ENCODE assay signal across 29 cellular contexts in the genomic region with DNA sequence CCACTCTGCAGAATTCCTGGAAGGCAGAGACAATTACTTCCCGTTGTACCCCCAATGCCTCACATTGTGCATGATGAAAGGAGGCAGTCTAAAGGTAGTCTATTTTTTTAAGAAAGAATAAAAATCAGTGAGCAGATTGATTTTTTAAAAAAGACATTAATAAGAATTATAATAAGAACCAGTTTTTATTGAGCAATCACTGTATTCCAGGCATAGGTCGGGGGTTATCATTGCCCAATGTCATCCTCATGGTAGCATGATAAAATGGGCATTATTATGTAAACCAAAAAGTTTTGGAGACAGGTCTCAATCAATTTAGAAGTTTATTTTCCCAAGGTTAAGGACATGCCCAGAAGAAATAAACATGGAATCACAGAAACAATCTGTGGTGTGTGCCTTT.
"Had no signal": no experiment of that assay in that cellular context is flagged by ENCODE, and none has a peak within 500 bp of the region (broad histone marks: within the 10 kb centered on the region; RNA-seq: fewer than 3 reads in every experiment).

No MANE protein-coding gene starts in this region.

- H3K4me3 ChIP-seq: ascending aorta, coronary artery, dorsolateral prefrontal cortex had no signal

- H3K9me3 ChIP-seq: ascending aorta had no signal

- FAIRE-seq: bronchial epithelial cell, frontal cortex had no signal

- H3K4me1 ChIP-seq: ascending aorta had no signal

- H3K36me3 ChIP-seq: ascending aorta, brain microvascular endothelial cell had no signal

- H3K36me3 Mint-ChIP-seq: activated naive CD4-positive, alpha-beta T cell treated with anti-CD3 and anti-CD28 coated beads, Interleukin-2, amount 10 ng/mL, durations not matched to agents 7 days and 5 days; activated naive CD4-positive, alpha-beta T cell treated with anti-CD3 and anti-CD28 coated beads, Interleukin-2, amount 50 U/mL, for 72 hours; activated naive CD8-positive, alpha-beta T cell treated with anti-CD3 and anti-CD28 coated beads, Interleukin-2, amount 10 ng/mL, durations not matched to agents 7 days and 5 days; WTC11 had no signal

- H3K27ac Mint-ChIP-seq: activated CD4-positive, alpha-beta memory T cell treated with anti-CD3 and anti-CD28 coated beads, Interleukin-2, amount 10 ng/mL, durations not matched to agents 7 days and 5 days; activated CD4-positive, alpha-beta T cell treated with anti-CD3 and anti-CD28 coated beads, Interleukin-2, amount 10 ng/mL, durations not matched to agents 7 days and 5 days; activated naive CD4-positive, alpha-beta T cell treated with anti-CD3 and anti-CD28 coated beads, Interleukin-2, amount 10 ng/mL, durations not matched to agents 7 days and 5 days; activated naive CD4-positive, alpha-beta T cell treated with anti-CD3 and anti-CD28 coated beads, Interleukin-2, amount 50 U/mL, for 72 hours; activated naive CD8-positive, alpha-beta T cell treated with anti-CD3 and anti-CD28 coated beads, Interleukin-2, amount 10 ng/mL, durations not matched to agents 7 days and 5 days; activated T-cell treated with anti-CD3 and anti-CD28 coated beads, Interleukin-2, amount 50 U/mL, for 24 hours; activated T-cell treated with anti-CD3 and anti-CD28 coated beads, Interleukin-2, amount 50 U/mL, for 72 hours; endodermal cell; WTC11 had no signal

- H3K4me3 Mint-ChIP-seq: activated CD4-positive, alpha-beta memory T cell treated with anti-CD3 and anti-CD28 coated beads, Interleukin-2, amount 10 ng/mL, durations not matched to agents 7 days and 5 days; activated CD4-positive, alpha-beta T cell treated with anti-CD3 and anti-CD28 coated beads, Interleukin-2, amount 10 ng/mL, durations not matched to agents 7 days and 5 days; activated naive CD4-positive, alpha-beta T cell treated with anti-CD3 and anti-CD28 coated beads, Interleukin-2, amount 10 ng/mL, durations not matched to agents 7 days and 5 days; activated naive CD8-positive, alpha-beta T cell treated with anti-CD3 and anti-CD28 coated beads, Interleukin-2, amount 10 ng/mL, durations not matched to agents 7 days and 5 days; activated T-cell treated with anti-CD3 and anti-CD28 coated beads, Interleukin-2, amount 50 U/mL, for 24 hours; activated T-cell treated with anti-CD3 and anti-CD28 coated beads, Interleukin-2, amount 50 U/mL, for 72 hours; central memory CD8-positive, alpha-beta T cell; dendritic cell treated with granulocyte-macrophage colony-stimulating factor and Interleukin-4, amounts not matched to agents 40 ng/mL and 50 ng/mL, for 4 days; endodermal cell; WTC11 had no signal

- H3K27me3 ChIP-seq: ascending aorta, brain microvascular endothelial cell, dorsolateral prefrontal cortex had no signal

- H3K27me3 Mint-ChIP-seq: dendritic cell treated with granulocyte-macrophage colony-stimulating factor and Interleukin-4, amounts not matched to agents 40 ng/mL and 50 ng/mL, for 4 days had no signal

- H3K9me3 Mint-ChIP-seq: activated CD4-positive, alpha-beta memory T cell treated with anti-CD3 and anti-CD28 coated beads, Interleukin-2, amount 10 ng/mL, durations not matched to agents 7 days and 5 days; activated CD4-positive, alpha-beta T cell treated with anti-CD3 and anti-CD28 coated beads, Interleukin-2, amount 10 ng/mL, durations not matched to agents 7 days and 5 days; activated naive CD4-positive, alpha-beta T cell treated with anti-CD3 and anti-CD28 coated beads, Interleukin-2, amount 10 ng/mL, durations not matched to agents 7 days and 5 days; activated naive CD4-positive, alpha-beta T cell treated with anti-CD3 and anti-CD28 coated beads, Interleukin-2, amount 50 U/mL, for 72 hours; activated naive CD8-positive, alpha-beta T cell treated with anti-CD3 and anti-CD28 coated beads, Interleukin-2, amount 10 ng/mL, durations not matched to agents 7 days and 5 days; activated T-cell treated with anti-CD3 and anti-CD28 coated beads, Interleukin-2, amount 50 U/mL, for 24 hours; activated T-cell treated with anti-CD3 and anti-CD28 coated beads, Interleukin-2, amount 50 U/mL, for 72 hours; central memory CD8-positive, alpha-beta T cell; dendritic cell treated with granulocyte-macrophage colony-stimulating factor and Interleukin-4, amounts not matched to agents 40 ng/mL and 50 ng/mL, for 4 days; endodermal cell; WTC11 had no signal

- ATAC-seq: activated naive CD4-positive, alpha-beta T cell treated with anti-CD3 and anti-CD28 coated beads, Interleukin-2, amount 50 U/mL, for 72 hours; activated T-cell treated with anti-CD3 and anti-CD28 coated beads, Interleukin-2, amount 50 U/mL, for 72 hours; esophagus mucosa; WTC11 had no signal

- H3K27ac ChIP-seq: ascending aorta, brain microvascular endothelial cell, coronary artery, VCaP had no signal

- DNase-seq: activated CD4-positive, alpha-beta memory T cell treated with anti-CD3 and anti-CD28 coated beads, Interleukin-2, amount 10 ng/mL, durations not matched to agents 7 days and 5 days; activated CD4-positive, alpha-beta T cell treated with anti-CD3 and anti-CD28 coated beads for 1 hour; activated CD4-positive, alpha-beta T cell treated with anti-CD3 and anti-CD28 coated beads for 4 hours; activated CD4-positive, alpha-beta T cell treated with anti-CD3 and anti-CD28 coated beads, Interleukin-2, amount 10 ng/mL, durations not matched to agents 7 days and 5 days; activated CD4-positive, alpha-beta T cell treated with anti-CD3 and anti-CD28 coated beads, Interleukin-2, amount 50 U/mL, for 4 hours; activated CD8-positive, alpha-beta memory T cell treated with anti-CD3 and anti-CD28 coated beads, Interleukin-2, amount 50 U/mL, for 48 hours; activated gamma-delta T cell; activated naive CD4-positive, alpha-beta T cell; activated naive CD4-positive, alpha-beta T cell treated with anti-CD3 and anti-CD28 coated beads, Interleukin-2, amount 10 ng/mL, durations not matched to agents 7 days and 5 days; activated naive CD8-positive, alpha-beta T cell treated with anti-CD3 and anti-CD28 coated beads, Interleukin-2, amount 10 ng/mL, durations not matched to agents 7 days and 5 days; activated T-cell treated with anti-CD3 and anti-CD28 coated beads for 4 hours; activated T-cell treated with anti-CD3 and anti-CD28 coated beads, Interleukin-2, amount 50 U/mL, for 24 hours; activated T-cell treated with anti-CD3 and anti-CD28 coated beads, Interleukin-2, amount 50 U/mL, for 72 hours; brain microvascular endothelial cell; dorsolateral prefrontal cortex; effector memory CD4-positive, alpha-beta T cell; endodermal cell; foreskin fibroblast; T-helper 2 cell had no signal
